ENCODE assay signal across 11 cellular contexts in the genomic region with DNA sequence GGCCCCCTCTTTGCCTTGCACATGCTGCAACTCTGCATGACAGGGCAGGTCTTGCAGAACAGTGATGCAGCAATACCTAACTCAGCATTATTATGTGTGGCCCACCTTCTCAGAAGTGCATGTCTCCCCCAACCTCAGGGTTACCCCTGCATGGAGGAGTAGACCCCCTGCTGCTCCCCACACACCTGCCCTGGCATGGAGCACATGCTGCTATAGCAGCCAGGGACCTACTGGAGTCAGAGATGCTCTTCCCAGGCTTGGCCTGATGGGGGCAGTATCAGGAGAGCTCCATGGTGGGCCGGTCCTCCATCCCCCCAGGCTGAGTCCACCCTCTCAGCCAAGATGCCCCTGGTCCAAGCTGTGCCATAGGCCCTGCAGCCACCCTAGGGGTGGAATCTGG. TPM values are rescaled to one million over a fixed set of nuclear protein-coding genes. Genes with fewer than 3 reads are reported as not detected.
DNase-seq lines count a peak whose midpoint lies in the region; ATAC-seq, FAIRE-seq and TF ChIP-seq lines count a peak whose summit lies in the region.
"Had no signal": no experiment of that assay in that cellular context is flagged by ENCODE, and none has a peak within 500 bp of the region (broad histone marks: within the 10 kb centered on the region; RNA-seq: fewer than 3 reads in every experiment).

No MANE protein-coding gene starts in this region.

- H3K9ac ChIP-seq in HepG2 (ENCODE audit: insufficient read depth, low read depth, low read length), result no peak overlapping the region

- H3K27ac ChIP-seq in HepG2 (ENCODE audit: extremely low read length, insufficient read depth, low read length), result no peak overlapping the region
- H3K27ac ChIP-seq in right lobe of liver, result no peak overlapping the region

- TF ChIP-seq EP300 in HepG2 (IDR thresholded peaks at IDR 0.05; ENCODE audit: low read depth in 2 of 2, low read length in 2 of 2) (no peak), HepG2 (CRISPR knock-in tag; IDR thresholded peaks at IDR 0.05; ENCODE audit: borderline replicate concordance) (no peak)

- ATAC-seq in HepG2 (peak; percentile 68), right lobe of liver (no peak), HG03039 (IDR thresholded peaks at IDR 0.05; ENCODE audit: unreplicated experiment) (no peak)

- CTCF ChIA-PET in HepG2 (lab: Yijun Ruan, JAX; ENCODE audit: low intra/inter-chr PET ratio, low total read pairs), result no interaction called here

- 0 out of 2 replicates have a peak, but pooled peaks have one; percentile 25 for TF ChIP-seq RAD21 in HepG2 (CRISPR knock-in tag; IDR thresholded peaks at IDR 0.05)

- DNase-seq in HepG2 (ENCODE audit: low spot score) (no peak), right lobe of liver (no peak), NCI-H69 (lab: John Stamatoyannopoulos, UW) (peak; percentile 28), fibroblast of villous mesenchyme (ENCODE audit: low read depth) (no peak), urothelium cell line (ENCODE audit: low spot score) (peak; percentile 19), AG08396 (ENCODE audit: low spot score) (no peak), foreskin melanocyte (no peak)
- DNase-seq: activated B cell treated with CpG ODN at 0.5 μM for 24 hours; central memory CD4-positive, alpha-beta T cell; NCI-H1436 had no signal

- peaks cover 81% of the 10 kb centered on the region for H3K4me1 ChIP-seq in HepG2 (ENCODE audit: insufficient read depth, low read length)
- peaks cover 0 to 18% (median 4%) of the 10 kb centered on the region in 4 donors for H3K4me1 ChIP-seq in right lobe of liver

- no peaks in the 10 kb centered on the region for H3K36me3 ChIP-seq in HepG2 (replicated peaks in 1 of 2; ENCODE audit: control insufficient read depth in 1 of 2, insufficient read depth in 2 of 2, low read length in 2 of 2)
- no peaks in the 10 kb centered on the region for H3K36me3 ChIP-seq in right lobe of liver

- WGBS in HepG2 (ENCODE audit: low lambda C conversion rate), result 0% methylated on average over 1 of the region's 1 CpG
- no CpG with 5 or more reads among the region's 1 CpG for WGBS in right lobe of liver (ENCODE audit: insufficient coverage, low coverage, low lambda C conversion rate, missing lambda C conversion rate)

- H3K4me3 ChIP-seq in HepG2 (replicated peaks in 1 of 3; ENCODE audit: insufficient read depth in 1 of 3, low read depth in 2 of 3, low read length in 3 of 3), result no peak overlapping the region
- H3K4me3 ChIP-seq in right lobe of liver, result no peak overlapping the region
- no peak overlapping the region for H3K4me3 ChIP-seq in fibroblast of villous mesenchyme (ENCODE audit: low read depth, low read length)

- BruUV-seq in HepG2 (replicated peaks; lab: Mats Ljungman, UMichigan), result no TSS peak

- no peaks in the 10 kb centered on the region for H3K9me3 ChIP-seq in HepG2 (ENCODE audit: low read length)
- H3K9me3 ChIP-seq in right lobe of liver, result no peaks in the 10 kb centered on the region

- TF ChIP-seq POLR2A in HepG2 (IDR thresholded peaks at IDR 0.05; ENCODE audit: insufficient read depth in 1 of 2, low read depth in 2 of 2, low read length in 2 of 2) (no peak), right lobe of liver (IDR thresholded peaks at IDR 0.05) (no peak)

- no peak overlapping the region for H3K4me2 ChIP-seq in HepG2 (ENCODE audit: low read depth, low read length)

- no peak for FAIRE-seq in HepG2 (lab: Jason Lieb, UNC)
- no peak for FAIRE-seq in urothelium cell line (lab: Jason Lieb, UNC)

- peaks cover 0 to 1% of the 10 kb centered on the region in 2 experiments; a peak in 2 of 5 replicates for H3K27me3 ChIP-seq in HepG2 (ENCODE audit: control insufficient read depth in 1 of 2, insufficient read depth in 2 of 2, low read length in 2 of 2)
- no peaks in the 10 kb centered on the region for H3K27me3 ChIP-seq in right lobe of liver

- in situ Hi-C loops in HepG2 (cut with HindIII; ENCODE audit: extremely low pct_ligation_motif_present, low pct_unique_long_range_greater_than_20kb), result no loop called here

- intact Hi-C loops in HepG2 (cut with micrococcal nuclease; ENCODE audit: unreplicated experiment), result no loop called here
- intact Hi-C loops in right lobe of liver (cut with DNase I), result loop anchor here in 1 of 2 donors (10.0 kb wide), 1 partner anchor 195 kb away; no protein-coding TSS in a partner anchor

- POLR2A ChIA-PET in HepG2 (lab: Yijun Ruan, JAX), result interaction anchor here (0.8 to 1.6 kb wide), 4 partner anchors 16 to 340 kb away, joined by 3 to 5 read pairs (median 4); a partner anchor contains a TSS

- no peaks in the 10 kb centered on the region for H4K20me1 ChIP-seq in HepG2 (ENCODE audit: insufficient read depth, low read length)

- no peak overlapping the region for H2AFZ ChIP-seq in HepG2 (ENCODE audit: low read length)

- no peaks in the 10 kb centered on the region for H3K79me2 ChIP-seq in HepG2 (ENCODE audit: insufficient read depth, low read length)

- TF ChIP-seq CTCF in HepG2 (CRISPR knock-in tag; IDR thresholded peaks at IDR 0.05) (peak; percentile 71), right lobe of liver (IDR thresholded peaks at IDR 0.05) (peak in 1 of 4 donors; percentile 4), fibroblast of villous mesenchyme (IDR thresholded peaks at IDR 0.05; ENCODE audit: insufficient read depth, low read depth, low read length) (peak; percentile 47)

TF ChIP-seq in HepG2, 621 proteins besides CTCF, POLR2A, EP300 and RAD21 (continues in another document):
- TF ChIP-seq ZBTB7A (CRISPR knock-in tag; IDR thresholded peaks at IDR 0.05) (0 out of 2 replicates have a peak, but pooled peaks have one; percentile 21), AKAP8 (CRISPR knock-in tag; IDR thresholded peaks at IDR 0.05) (no peak)
- TF ChIP-seq, protein P1, sequence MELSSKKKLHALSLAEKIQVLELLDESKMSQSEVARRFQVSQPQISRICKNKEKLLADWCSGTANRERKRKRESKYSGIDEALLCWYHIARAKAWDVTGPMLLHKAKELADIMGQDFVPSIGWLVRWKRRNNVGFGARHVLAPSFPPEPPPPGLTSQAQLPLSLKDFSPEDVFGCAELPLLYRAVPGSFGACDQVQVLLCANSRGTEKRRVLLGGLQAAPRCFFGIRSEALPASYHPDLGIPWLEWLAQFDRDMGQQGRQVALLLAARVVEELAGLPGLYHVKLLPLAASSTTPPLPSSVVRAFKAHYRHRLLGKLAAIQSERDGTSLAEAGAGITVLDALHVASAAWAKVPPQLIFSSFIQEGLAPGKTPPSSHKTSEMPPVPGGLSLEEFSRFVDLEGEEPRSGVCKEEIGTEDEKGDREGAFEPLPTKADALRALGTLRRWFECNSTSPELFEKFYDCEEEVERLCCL (CRISPR knock-in tag; IDR thresholded peaks at IDR 0.05; ENCODE audit: borderline replicate concordance), result no peak
- TF ChIP-seq, protein P2, sequence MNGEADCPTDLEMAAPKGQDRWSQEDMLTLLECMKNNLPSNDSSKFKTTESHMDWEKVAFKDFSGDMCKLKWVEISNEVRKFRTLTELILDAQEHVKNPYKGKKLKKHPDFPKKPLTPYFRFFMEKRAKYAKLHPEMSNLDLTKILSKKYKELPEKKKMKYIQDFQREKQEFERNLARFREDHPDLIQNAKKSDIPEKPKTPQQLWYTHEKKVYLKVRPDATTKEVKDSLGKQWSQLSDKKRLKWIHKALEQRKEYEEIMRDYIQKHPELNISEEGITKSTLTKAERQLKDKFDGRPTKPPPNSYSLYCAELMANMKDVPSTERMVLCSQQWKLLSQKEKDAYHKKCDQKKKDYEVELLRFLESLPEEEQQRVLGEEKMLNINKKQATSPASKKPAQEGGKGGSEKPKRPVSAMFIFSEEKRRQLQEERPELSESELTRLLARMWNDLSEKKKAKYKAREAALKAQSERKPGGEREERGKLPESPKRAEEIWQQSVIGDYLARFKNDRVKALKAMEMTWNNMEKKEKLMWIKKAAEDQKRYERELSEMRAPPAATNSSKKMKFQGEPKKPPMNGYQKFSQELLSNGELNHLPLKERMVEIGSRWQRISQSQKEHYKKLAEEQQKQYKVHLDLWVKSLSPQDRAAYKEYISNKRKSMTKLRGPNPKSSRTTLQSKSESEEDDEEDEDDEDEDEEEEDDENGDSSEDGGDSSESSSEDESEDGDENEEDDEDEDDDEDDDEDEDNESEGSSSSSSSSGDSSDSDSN (CRISPR knock-in tag; IDR thresholded peaks at IDR 0.05), result 0 out of 2 replicates have a peak, but pooled peaks have one; percentile 18

RNA-seq across cellular contexts. Expression of a gene that starts 13.2 kb away (rescaled TPM):
- 103 and 107 TPM in 2 replicates for total RNA-seq in HepG2 (2016; rRNA removed; fragmentation: Illumina TruSeq; extraction: Trizol)
- 294 and 338 TPM in 2 replicates for total RNA-seq in HepG2 (2016; cell fraction: cytosol; rRNA removed; fragmentation: Illumina TruSeq; extraction: Trizol; ENCODE audit: low read depth)
- total RNA-seq in HepG2 (2016; cell fraction: insoluble cytoplasmic fraction; rRNA removed; fragmentation: Illumina TruSeq; extraction: Trizol), result 97.4 and 104 TPM in 2 replicates
- total RNA-seq in HepG2 (2016; cell fraction: membrane; rRNA removed; fragmentation: Illumina TruSeq; extraction: Trizol), result 322 and 357 TPM in 2 replicates
- total RNA-seq in HepG2 (2016; cell fraction: nucleus; rRNA removed; fragmentation: Illumina TruSeq; extraction: Trizol), result 52.9 and 56.3 TPM in 2 replicates
- polyA plus RNA-seq in HepG2 (2011; rRNA removed), result 68.6 and 81.5 TPM in 2 replicates
- 64.4 and 81.3 TPM in 2 replicates for polyA plus RNA-seq in HepG2 (2011; cell fraction: cytosol; rRNA removed)
- 46.1 and 59.4 TPM in 2 replicates for polyA plus RNA-seq in HepG2 (2011; cell fraction: nucleus; rRNA removed)
- polyA plus RNA-seq in HepG2 (2012), result 97.1 and 100 TPM in 2 replicates
- 345 and 348 TPM in 2 replicates for polyA plus RNA-seq in HepG2 (2016; cell fraction: cytosol; fragmentation: Illumina TruSeq; extraction: Trizol; ENCODE audit: low read depth)
- polyA plus RNA-seq in HepG2 (2016; cell fraction: insoluble cytoplasmic fraction; fragmentation: Illumina TruSeq; extraction: Trizol; ENCODE audit: low read depth), result 95.3 and 104 TPM in 2 replicates
- polyA plus RNA-seq in HepG2 (2016; cell fraction: membrane; fragmentation: Illumina TruSeq; extraction: Trizol; ENCODE audit: low read depth), result 290 and 313 TPM in 2 replicates
- polyA plus RNA-seq in HepG2 (2016; cell fraction: nucleus; fragmentation: Illumina TruSeq; extraction: Trizol; ENCODE audit: insufficient read depth, low read depth), result 82.4 and 85.5 TPM in 2 replicates
- polyA minus RNA-seq in HepG2 (2011; rRNA and poly(A)+ RNA removed; ENCODE audit: low replicate concordance), result 36.5 and 45.8 TPM in 2 replicates
- polyA minus RNA-seq in HepG2 (2011; cell fraction: cytosol; rRNA and poly(A)+ RNA removed), result 34.5 and 35.2 TPM in 2 replicates
- 47.1 and 52.1 TPM in 2 replicates for polyA minus RNA-seq in HepG2 (2011; cell fraction: nucleus; rRNA and poly(A)+ RNA removed)
- total RNA-seq in right lobe of liver, result 10 to 100 TPM; 15.3 to 24.3 (median 19.2) TPM
- 66.0 and 74.3 TPM in 2 replicates for total RNA-seq in fibroblast of villous mesenchyme

Comparison
In these comparisons a context has a peak if more than half of its experiments do, and no peak if none do; other contexts are left out.
1. DNase-seq: peak in NCI-H69 (single experiment) and urothelium cell line (single experiment); none in HepG2 (single experiment), right lobe of liver (0 of 3), fibroblast of villous mesenchyme (single experiment), AG08396 (single experiment) and foreskin melanocyte (single experiment).